10 cellular contexts compared by ENCODE assay signal in the genomic region with DNA sequence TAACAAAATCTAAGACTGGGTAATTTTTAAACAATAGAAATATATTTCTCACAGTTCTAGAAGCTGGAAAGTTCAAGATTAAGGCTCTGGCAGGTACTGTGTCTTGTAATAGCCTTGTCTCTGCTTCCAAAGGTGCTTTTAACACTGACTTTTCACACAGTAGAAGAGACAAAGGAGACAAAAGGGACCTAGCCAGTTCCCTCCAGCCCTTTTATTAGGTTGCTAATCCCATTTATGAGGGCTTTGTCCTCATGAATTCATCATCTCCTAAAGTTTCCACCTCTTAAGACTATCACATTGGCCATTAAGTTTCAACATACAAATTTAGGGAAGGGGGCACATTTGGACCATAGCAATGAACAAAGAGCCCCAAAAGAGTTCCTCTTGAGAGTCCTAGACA. TPM values are rescaled to one million over a fixed set of nuclear protein-coding genes. Genes with fewer than 3 reads are reported as not detected.
"Had no signal": no experiment of that assay in that cellular context is flagged by ENCODE, and none has a peak within 500 bp of the region (broad histone marks: within the 10 kb centered on the region; RNA-seq: fewer than 3 reads in every experiment).

No MANE protein-coding gene starts in this region.

- H3K4me2 ChIP-seq: GM23338 had no signal

- H3K9me3 ChIP-seq: HAP-1 had no signal

- H3K9me3 Mint-ChIP-seq: GM23338, H9, HFFc6 had no signal

- H3K4me3 ChIP-seq: GM23248, GM23338, HAP-1 had no signal

- ATAC-seq: GM23338, HCT116 had no signal

- H3K27ac ChIP-seq: GM23248 had no signal

- H3K4me3 Mint-ChIP-seq: GM23338, H9, HFFc6 had no signal

- H3K9ac ChIP-seq: GM23248 had no signal

- H2AFZ ChIP-seq: GM23248, GM23338 had no signal

- H3K27ac Mint-ChIP-seq: GM23338, H9, HFFc6 had no signal

- DNase-seq: GM23248, GOT3, H7, H9, HCEC 1CT, HFFc6 had no signal

- H3K4me1 Mint-ChIP-seq: GM23338 had no signal

- H3K36me3 ChIP-seq: HAP-1 had no signal

RNA-seq across cellular contexts. Expression of a gene that starts 40.7 kb away (rescaled TPM):
- total RNA-seq: GM23248, H4, HFFc6 had no signal
- polyA plus RNA-seq: GM23248 had no signal
